9 cellular contexts compared by ENCODE assay signal in genomic region chr19:46603195-46603637, GRCh38. TPM values are rescaled to one million over a fixed set of nuclear protein-coding genes. Genes with fewer than 3 reads are reported as not detected.
A peak's percentile ranks its signal among the peaks of the same experiment; 100 is the strongest.
DNase-seq lines count a peak whose midpoint lies in the region; ATAC-seq and TF ChIP-seq lines count a peak whose summit lies in the region.
"Had no signal": no experiment of that assay in that cellular context is flagged by ENCODE, and none has a peak within 500 bp of the region (broad histone marks: within the 10 kb centered on the region; RNA-seq: fewer than 3 reads in every experiment).

No MANE protein-coding gene starts in this region.

- peaks cover 3% of the 10 kb centered on the region for H3K36me3 Mint-ChIP-seq in activated naive CD4-positive, alpha-beta T cell treated with anti-CD3 and anti-CD28 coated beads, Interleukin-2, amount 50 U/mL, for 24 hours

- peak overlapping the region; percentile 97 for H3K4me3 Mint-ChIP-seq in activated naive CD4-positive, alpha-beta T cell treated with anti-CD3 and anti-CD28 coated beads, Interleukin-2, amount 50 U/mL, for 24 hours

- peak overlapping the region in 1 of 4 donors; percentile 80 for H3K4me3 ChIP-seq in adrenal gland
- H3K4me3 ChIP-seq in right lobe of liver, result peak overlapping the region; percentile 99 to 100 (median 100)
- H3K4me3 ChIP-seq in upper lobe of left lung, result peak overlapping the region in 3 of 4 donors; percentile 76 to 100 (median 99)

- H3K36me3 ChIP-seq in adrenal gland (replicated peaks in 1 of 2) (peaks cover 0 to 28% of the 10 kb centered on the region in 2 donors), right lobe of liver (peaks cover 2 to 18% (median 7%) of the 10 kb centered on the region in 4 donors), upper lobe of left lung (peaks cover 8 to 33% (median 30%) of the 10 kb centered on the region in 4 donors)

- no peak for TF ChIP-seq POLR2A in adrenal gland (IDR thresholded peaks at IDR 0.05)
- no peak for TF ChIP-seq POLR2A in right lobe of liver (IDR thresholded peaks at IDR 0.05)
- no peak for TF ChIP-seq POLR2A in upper lobe of left lung (IDR thresholded peaks at IDR 0.05)

- H3K27ac ChIP-seq in adrenal gland (peak overlapping the region; percentile 31 to 100 (median 75)), right lobe of liver (peak overlapping the region; percentile 81 to 100 (median 92)), upper lobe of left lung (peak overlapping the region; percentile 9 to 99 (median 98))

- TF ChIP-seq CTCF in adrenal gland (IDR thresholded peaks at IDR 0.05) (no peak), right lobe of liver (IDR thresholded peaks at IDR 0.05) (no peak), upper lobe of left lung (IDR thresholded peaks at IDR 0.05) (no peak)

- intact Hi-C loops in adrenal gland (cut with DNase I) (no loop called here), right lobe of liver (cut with DNase I) (no loop called here)

- no peaks in the 10 kb centered on the region for H3K27me3 Mint-ChIP-seq in activated naive CD4-positive, alpha-beta T cell treated with anti-CD3 and anti-CD28 coated beads, Interleukin-2, amount 50 U/mL, for 24 hours

- WGBS in adrenal gland, 4 donors, result 13 to 35% (median 25%) methylated on average over 1 to 2 of the region's 2 CpGs
- WGBS in right lobe of liver (ENCODE audit: insufficient coverage, low coverage, low lambda C conversion rate, missing lambda C conversion rate), result 14% methylated on average over 1 of the region's 2 CpGs
- 45 to 70% methylated on average over 2 of the region's 2 CpGs for WGBS in upper lobe of left lung, 2 donors

- H3K9me3 Mint-ChIP-seq in activated naive CD4-positive, alpha-beta T cell treated with anti-CD3 and anti-CD28 coated beads, Interleukin-2, amount 50 U/mL, for 24 hours, result peaks cover 7% of the 10 kb centered on the region

- H3K9me3 ChIP-seq in adrenal gland (replicated peaks in 1 of 3) (no peaks in the 10 kb centered on the region), right lobe of liver (no peaks in the 10 kb centered on the region), upper lobe of left lung (no peaks in the 10 kb centered on the region)

- DNase-seq in activated naive CD4-positive, alpha-beta T cell (lab: John Stamatoyannopoulos, UW), result no peak
- peak in 5 of 7 donors; percentile 56 to 72 (median 60) for DNase-seq in adrenal gland
- DNase-seq in right lobe of liver, result peak; percentile 42 to 76 (median 75)
- no peak for DNase-seq in upper lobe of left lung
- no peak for DNase-seq in activated gamma-delta T cell (lab: John Stamatoyannopoulos, UW)

- H3K4me1 ChIP-seq in adrenal gland (replicated peaks in 1 of 2) (peaks cover 27 to 45% of the 10 kb centered on the region in 2 donors), right lobe of liver (peaks cover 0 to 45% (median 14%) of the 10 kb centered on the region in 4 donors), upper lobe of left lung (peaks cover 23 to 32% (median 28%) of the 10 kb centered on the region in 4 donors)

- ATAC-seq in right lobe of liver (peak in 3 of 4 donors; percentile 8 to 19 (median 10)), upper lobe of left lung (ENCODE audit: low FRiP score in 2 of 2) (no peak), GM18907 (IDR thresholded peaks at IDR 0.05; ENCODE audit: unreplicated experiment) (no peak)
- ATAC-seq in activated CD4-positive, CD25-positive, alpha-beta regulatory T cell treated with anti-CD3 and anti-CD28 coated beads, Interleukin-2, amount 50 U/mL, for 24 hours, result no peak

- H3K27ac Mint-ChIP-seq in activated naive CD4-positive, alpha-beta T cell treated with anti-CD3 and anti-CD28 coated beads, Interleukin-2, amount 50 U/mL, for 24 hours, result peak overlapping the region; percentile 92

- peaks cover 53% of the 10 kb centered on the region for H3K4me1 Mint-ChIP-seq in activated naive CD4-positive, alpha-beta T cell treated with anti-CD3 and anti-CD28 coated beads, Interleukin-2, amount 50 U/mL, for 24 hours

- no peaks in the 10 kb centered on the region for H3K27me3 ChIP-seq in adrenal gland
- no peaks in the 10 kb centered on the region for H3K27me3 ChIP-seq in right lobe of liver
- H3K27me3 ChIP-seq in upper lobe of left lung, result no peaks in the 10 kb centered on the region

- TF ChIP-seq EP300 in upper lobe of left lung (IDR thresholded peaks at IDR 0.05), result no peak

RNA-seq across cellular contexts. Expression of gene CALM3, which starts 2.1 kb away (rescaled TPM):
- total RNA-seq in adrenal gland (100 to 1,000 TPM; 177 to 334 (median 278) TPM), right lobe of liver (100 to 1,000 TPM in 1 of 6 experiments, 10 to 100 TPM in 5; 83.8 to 119 (median 92.2) TPM), upper lobe of left lung (100 to 1,000 TPM in 4 of 6 donors, 10 to 100 TPM in 2; 74.4 to 176 (median 123) TPM)
- 100 to 1,000 TPM; 219 to 579 (median 372) TPM for polyA plus RNA-seq in adrenal gland

RNA-seq across cellular contexts. Expression of gene PTGIR, which starts 21.7 kb away (rescaled TPM):
- total RNA-seq in adrenal gland (10 to 100 TPM in 4 of 8 donors, 1 to 10 TPM in 4; 3.8 to 24.8 (median 9.8) TPM), right lobe of liver (1 to 10 TPM; 2.4 to 4.1 (median 3.0) TPM), upper lobe of left lung (10 to 100 TPM in 3 of 6 donors, 1 to 10 TPM in 3; 6.4 to 26.0 (median 11.1) TPM)
- 10 to 100 TPM in 2 of 3 donors, 1 to 10 TPM in 1; 2.5 to 21.1 (median 11.6) TPM for polyA plus RNA-seq in adrenal gland

RNA-seq across cellular contexts. Expression of gene GNG8, which starts 32.8 kb away (rescaled TPM):
- total RNA-seq in adrenal gland (1 to 10 TPM in 1 of 8 donors, not detected in 7; 3.9 TPM), right lobe of liver (not detected), upper lobe of left lung (not detected)
- not detected for polyA plus RNA-seq in adrenal gland
- total RNA-seq: bronchial epithelial cell had no signal

RNA-seq across cellular contexts. Expression of gene DACT3, which starts 57.8 kb away (rescaled TPM):
- total RNA-seq in adrenal gland (1 to 10 TPM; 1.7 to 9.8 (median 4.4) TPM), right lobe of liver (1 to 10 TPM in 3 of 6 experiments, under 1 TPM in 3; 0.46 to 1.6 (median 0.93) TPM), upper lobe of left lung (10 to 100 TPM in 2 of 6 donors, 1 to 10 TPM in 4; 1.8 to 12.0 (median 4.0) TPM)
- polyA plus RNA-seq in adrenal gland, result 1 to 10 TPM; 2.3 to 3.8 (median 2.6) TPM

Comparison
In these comparisons a context has a peak if more than half of its experiments do, and no peak if none do; other contexts are left out.
1. DNase-seq: peak in adrenal gland (5 of 7) and right lobe of liver (3 of 3); none in activated naive CD4-positive, alpha-beta T cell (0 of 4), upper lobe of left lung (0 of 2) and activated gamma-delta T cell (single experiment).
2. ATAC-seq: peak in right lobe of liver (3 of 4); none in upper lobe of left lung (0 of 2), GM18907 (single experiment) and activated CD4-positive, CD25-positive, alpha-beta regulatory T cell treated with anti-CD3 and anti-CD28 coated beads, Interleukin-2, amount 50 U/mL, for 24 hours (0 of 2).
3. Peak in every context shown above with its lines, with median percentiles within 50 percentile points of each other: H3K27ac ChIP-seq.